Comparison of ENCODE assay signal across 10 cellular contexts in the genomic region with DNA sequence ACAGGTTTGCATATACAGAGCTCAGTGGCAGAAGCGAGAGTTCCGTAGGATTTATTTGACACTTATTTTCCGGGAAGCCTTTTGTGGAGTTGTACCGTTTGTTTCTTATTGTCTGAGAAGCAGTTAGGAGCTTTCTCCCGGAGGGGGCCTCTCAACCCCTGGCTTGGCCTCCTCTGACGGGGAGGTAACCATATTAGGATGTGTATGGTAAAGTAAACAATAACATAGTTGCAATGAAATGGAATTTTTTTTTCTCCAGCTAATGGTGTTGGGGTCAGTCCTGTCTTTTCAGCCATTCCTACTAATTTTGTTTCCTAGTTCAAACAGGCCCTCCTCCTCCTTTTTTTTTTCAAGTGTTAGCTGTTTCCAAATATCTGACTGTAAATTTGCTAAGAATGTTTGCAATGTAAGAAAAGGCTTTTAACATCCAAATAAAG.
A peak's percentile ranks its signal among the peaks of the same experiment; 100 is the strongest.
DNase-seq lines count a peak whose midpoint lies in the region; ATAC-seq and TF ChIP-seq lines count a peak whose summit lies in the region.
"Had no signal": no experiment of that assay in that cellular context is flagged by ENCODE, and none has a peak within 500 bp of the region (broad histone marks: within the 10 kb centered on the region; RNA-seq: fewer than 3 reads in every experiment).

No MANE protein-coding gene starts in this region.

- no peak for TF ChIP-seq EP300 in ovary (IDR thresholded peaks at IDR 0.05)

- TF ChIP-seq CTCF in fibroblast of villous mesenchyme (IDR thresholded peaks at IDR 0.05; ENCODE audit: insufficient read depth, low read depth, low read length) (no peak), ovary (IDR thresholded peaks at IDR 0.05) (no peak)

- H3K4me1 ChIP-seq in SJSA1 (replicated peaks) (peaks cover 22% of the 10 kb centered on the region), ovary (ENCODE audit: insufficient read depth) (peaks cover 9% of the 10 kb centered on the region)

- peak; percentile 86 for DNase-seq in EH (ENCODE audit: low read depth)
- peak; percentile 63 to 67 for DNase-seq in SJSA1 (ENCODE audit: low read depth in 1 of 2, low spot score in 2 of 2)
- DNase-seq in fibroblast of villous mesenchyme (ENCODE audit: low read depth) = peak; percentile 84
- DNase-seq in ovary = peak; percentile 48 to 68 (median 53)
- DNase-seq in SKM-1 (lab: John Stamatoyannopoulos, UW; ENCODE audit: unreplicated experiment) = no peak
- no peak for DNase-seq in NAMALWA (ENCODE audit: low spot score)
- DNase-seq in NCI-H2029 treated with DMSO at 0.1 percent for 48 hours (lab: John Stamatoyannopoulos, UW) = no peak
- DNase-seq: substantia nigra had no signal

- H3K4me3 ChIP-seq in SJSA1 = peak overlapping the region; percentile 15
- peak overlapping the region; percentile 2 for H3K4me3 ChIP-seq in fibroblast of villous mesenchyme (ENCODE audit: low read depth, low read length)
- peak overlapping the region; percentile 31 for H3K4me3 ChIP-seq in ovary
- H3K4me3 ChIP-seq: SK-N-MC had no signal

- no peaks in the 10 kb centered on the region for H3K27me3 ChIP-seq in SJSA1 (replicated peaks)
- H3K27me3 ChIP-seq in ovary = no peaks in the 10 kb centered on the region

- 3 to 8% (median 5%) methylated on average over 6 of the region's 6 CpGs for WGBS in ovary, 3 donors

- H3K36me3 ChIP-seq in SJSA1 (no peaks in the 10 kb centered on the region), ovary (no peaks in the 10 kb centered on the region)

- H3K9me3 ChIP-seq in SJSA1 (replicated peaks) = no peaks in the 10 kb centered on the region
- no peaks in the 10 kb centered on the region for H3K9me3 ChIP-seq in ovary

- no peak for TF ChIP-seq POLR2A in ovary (IDR thresholded peaks at IDR 0.05)

- intact Hi-C loops in ovary (cut with DNase I) = loop anchor here in 1 of 4 donors (10.0 kb wide), 1 partner anchor 340 kb away; a partner anchor contains a TSS

- H3K27ac ChIP-seq in SJSA1 (peak overlapping the region; percentile 33; the same call in 1 of the 2 replicates), ovary (peak overlapping the region in 1 of 2 donors; percentile 65)
- H3K27ac ChIP-seq: SK-N-MC had no signal

- ATAC-seq in HG02763 (IDR thresholded peaks at IDR 0.05; ENCODE audit: unreplicated experiment) = no peak

Comparison
In these comparisons a context has a peak if more than half of its experiments do, and no peak if none do; other contexts are left out.
1. DNase-seq: peak in EH (single experiment), SJSA1 (2 of 2), fibroblast of villous mesenchyme (single experiment) and ovary (5 of 5); none in SKM-1 (single experiment), NAMALWA (single experiment) and NCI-H2029 treated with DMSO at 0.1 percent for 48 hours (single experiment).
2. Peak in every context shown above with its lines, with median percentiles within 50 percentile points of each other: H3K4me3 ChIP-seq.